32 cellular contexts compared by ENCODE assay signal in the genomic region with DNA sequence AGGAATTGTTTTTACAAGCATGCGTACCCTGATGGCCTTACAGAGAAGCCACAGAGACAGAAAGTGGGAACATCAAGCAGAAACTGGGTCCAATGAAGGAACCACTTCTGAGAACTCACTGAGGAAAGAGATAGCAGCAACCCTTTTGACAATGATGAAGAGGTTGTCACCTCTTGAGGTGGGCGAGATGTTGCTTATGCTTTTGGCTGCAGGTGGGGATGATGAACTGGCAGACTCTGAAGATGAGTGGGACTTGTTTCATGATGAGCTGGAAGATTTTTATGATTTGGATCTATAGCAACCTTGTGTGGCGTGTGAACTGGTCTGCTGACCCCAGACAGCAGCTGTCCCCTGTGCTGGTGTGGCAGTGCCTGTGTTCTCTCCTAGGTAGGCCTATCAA. TPM values are rescaled to one million over a fixed set of nuclear protein-coding genes. Genes with fewer than 3 reads are reported as not detected.
DNase-seq lines count a peak whose midpoint lies in the region; FAIRE-seq and TF ChIP-seq lines count a peak whose summit lies in the region.
"Had no signal": no experiment of that assay in that cellular context is flagged by ENCODE, and none has a peak within 500 bp of the region (broad histone marks: within the 10 kb centered on the region; RNA-seq: fewer than 3 reads in every experiment).

No MANE protein-coding gene starts in this region.

- H3K18ac ChIP-seq in H1 (ENCODE audit: extremely low read depth, low read length): no peak overlapping the region

- POLR2A ChIA-PET in H1 (lab: Charles Lee; ENCODE audit: partially characterized antibody): no interaction called here

- CTCF ChIA-PET in H1 (lab: Charles Lee; ENCODE audit: partially characterized antibody): no interaction called here

- H3K9me3 ChIP-seq in H1 (ENCODE audit: insufficient read depth in 2 of 2, low read depth in 1 of 2, low read length in 1 of 2): 0 out of 4 replicates have a peak, but pooled peaks cover 0 to 3% of the 10 kb centered on the region in 2 experiments
- H3K9me3 ChIP-seq: BE2C had no signal

- peaks cover 0 to 3% (median 0%) of the 10 kb centered on the region in 4 experiments; a peak in 2 of 8 replicates for H3K36me3 ChIP-seq in H1 (ENCODE audit: control insufficient read depth in 2 of 4, insufficient read depth in 4 of 4, low read length in 3 of 4)
- H3K36me3 ChIP-seq: BE2C had no signal

- no peak overlapping the region for H3K4me2 ChIP-seq in H1 (ENCODE audit: insufficient read depth in 1 of 2, low read depth in 2 of 2, low read length in 2 of 2)
- H3K4me2 ChIP-seq: A549; BLaER1; BLaER1 treated with 17β-estradiol and CSF1 and Interleukin-3, amounts not matched to agents 10 nM and 100 nM had no signal

- no peak for DNase-seq in H1 (ENCODE audit: low read depth in 1 of 2, low spot score in 2 of 2)
- peak; percentile 3 for DNase-seq in left kidney (ENCODE audit: low read depth, low spot score)
- DNase-seq in putamen (ENCODE audit: low spot score): peak; percentile 14
- no peak for DNase-seq in NCI-H1694 (lab: John Stamatoyannopoulos, UW)
- DNase-seq in cerebellar cortex (ENCODE audit: low spot score): no peak
- DNase-seq in germinal center (ENCODE audit: low spot score): no peak
- DNase-seq: 8988T; ACHN; AML-193; BE2C; C1 segment of cervical spinal cord; Caco-2; Calu3; CD4-positive, alpha-beta memory T cell; CD4-positive, alpha-beta T cell; CD4-positive, CD25-positive, alpha-beta regulatory T cell; CD8-positive, alpha-beta memory T cell; CD8-positive, alpha-beta T cell; COR-L47; DMS 273 treated with DMSO at 0.1 percent for 48 hours; DMS153; DMS53; DMS79; DND-41; EL had no signal

- H2AFZ ChIP-seq in H1 (ENCODE audit: low read length): no peak overlapping the region

- no peaks in the 10 kb centered on the region for H3K79me2 ChIP-seq in H1 (ENCODE audit: control insufficient read depth in 1 of 2, insufficient read depth in 2 of 2, low read length in 2 of 2)

- peak; percentile 55 for FAIRE-seq in H1 (lab: Jason Lieb, UNC)
- FAIRE-seq: A204.1, A549, D721Med had no signal

- H4K8ac ChIP-seq in H1 (ENCODE audit: extremely low read depth, insufficient read depth, low read length): no peak overlapping the region

- H3K4me1 ChIP-seq in H1 (replicated peaks in 1 of 4; ENCODE audit: control insufficient read depth in 3 of 4, insufficient read depth in 4 of 4, low read length in 3 of 4): no peaks in the 10 kb centered on the region
- H3K4me1 ChIP-seq: A549; BE2C; BLaER1; BLaER1 treated with 17β-estradiol and CSF1 and Interleukin-3, amounts not matched to agents 10 nM and 100 nM; Caco-2 had no signal

- no peak overlapping the region for H2BK15ac ChIP-seq in H1 (ENCODE audit: low read length)

- H4K91ac ChIP-seq in H1 (replicated peaks; ENCODE audit: insufficient read length, low read length): no peak overlapping the region

- no peak overlapping the region for H4K5ac ChIP-seq in H1 (ENCODE audit: insufficient read length, low read depth, low read length)

- H2BK5ac ChIP-seq in H1 (ENCODE audit: low read depth, low read length): no peak overlapping the region

- H4K20me1 ChIP-seq in H1 (replicated peaks in 1 of 2; ENCODE audit: control insufficient read depth in 1 of 2, insufficient read depth in 2 of 2, low read length in 2 of 2): no peaks in the 10 kb centered on the region
- H4K20me1 ChIP-seq: BLaER1; BLaER1 treated with 17β-estradiol and CSF1 and Interleukin-3, amounts not matched to agents 10 nM and 100 nM had no signal

- H2AK5ac ChIP-seq in H1 (ENCODE audit: low read depth, low read length): no peak overlapping the region

- TF ChIP-seq POLR2A in H1 (IDR thresholded peaks at IDR 0.05; ENCODE audit: control extremely low read depth in 1 of 2, low read depth in 2 of 2, low read length in 2 of 2): no peak

- no peak overlapping the region for H3K23ac ChIP-seq in H1 (ENCODE audit: insufficient read length)

- H3K27me3 ChIP-seq in H1 (replicated peaks in 1 of 4; ENCODE audit: control insufficient read depth in 3 of 4, extremely low read depth in 1 of 4, insufficient read depth in 3 of 4, low read length in 3 of 4): no peaks in the 10 kb centered on the region
- H3K27me3 ChIP-seq: BLaER1; BLaER1 treated with 17β-estradiol and CSF1 and Interleukin-3, amounts not matched to agents 10 nM and 100 nM had no signal

- no peak overlapping the region for H3K9ac ChIP-seq in H1 (replicated peaks in 1 of 4; ENCODE audit: extremely low read depth in 1 of 4, low read depth in 3 of 4, low read length in 3 of 4)
- H3K9ac ChIP-seq: BLaER1; BLaER1 treated with 17β-estradiol and CSF1 and Interleukin-3, amounts not matched to agents 10 nM and 100 nM had no signal

- H3K4me3 ChIP-seq in H1 (ENCODE audit: extremely low read depth in 1 of 4, insufficient read depth in 2 of 4, low read depth in 3 of 4, low read length in 4 of 4): no peak overlapping the region
- H3K4me3 ChIP-seq: A549; BLaER1; BLaER1 treated with 17β-estradiol and CSF1 and Interleukin-3, amounts not matched to agents 10 nM and 100 nM had no signal

- no peak overlapping the region for H2BK20ac ChIP-seq in H1 (ENCODE audit: low read length)

- no peak overlapping the region for H3K27ac ChIP-seq in H1 (ENCODE audit: low read depth, low read length)
- H3K27ac ChIP-seq: 22Rv1; A549; BLaER1; BLaER1 treated with 17β-estradiol and CSF1 and Interleukin-3, amounts not matched to agents 10 nM and 100 nM; C4-2B had no signal

- TF ChIP-seq EP300 in H1 (IDR thresholded peaks at IDR 0.05; ENCODE audit: borderline replicate concordance in 1 of 2, low read depth in 2 of 2, low read length in 2 of 2): no peak

- no peaks in the 10 kb centered on the region for H3K79me1 ChIP-seq in H1 (ENCODE audit: low read depth, low read length)

- no peak overlapping the region for H3K4ac ChIP-seq in H1 (replicated peaks; ENCODE audit: insufficient read length, low read depth, low read length)

- no peak for TF ChIP-seq CTCF in H1 (IDR thresholded peaks at IDR 0.05; ENCODE audit: control extremely low read depth in 1 of 3, insufficient read depth in 1 of 3, low read depth in 1 of 3, low read length in 3 of 3)

- no peaks in the 10 kb centered on the region for H3K23me2 ChIP-seq in H1 (ENCODE audit: low read depth, low read length)

- H2BK12ac ChIP-seq in H1 (ENCODE audit: low read depth, low read length): no peak overlapping the region

- H2BK120ac ChIP-seq in H1 (replicated peaks; ENCODE audit: low read depth, low read length): no peak overlapping the region

- 88% methylated on average over 3 of the region's 3 CpGs; no CpG with 5 or more reads in 1 of the 2 experiments for WGBS in H1 (ENCODE audit: extremely low coverage in 1 of 2, insufficient coverage in 1 of 2, insufficient read length in 1 of 2, insufficient replicate concordance in 2 of 2, low coverage in 1 of 2, low lambda C conversion rate in 2 of 2, missing lambda C conversion rate in 1 of 2), 2 experiments

- no peak overlapping the region for H3K14ac ChIP-seq in H1 (ENCODE audit: insufficient read length)

- TF ChIP-seq RAD21 in H1 (IDR thresholded peaks at IDR 0.05 in 1 of 2, conservative IDR thresholded peaks at IDR 0.05 in 1 of 2; ENCODE audit: low read depth in 2 of 2, low read length in 2 of 2): no peak

- no peak overlapping the region for H3K56ac ChIP-seq in H1 (replicated peaks; ENCODE audit: insufficient read length, low read depth, low read length)

TF ChIP-seq in H1, 55 proteins besides CTCF, POLR2A, EP300 and RAD21:
- TF ChIP-seq TCF12 (IDR thresholded peaks at IDR 0.05; ENCODE audit: low read depth, low read length) (no peak), ASH2L (IDR thresholded peaks at IDR 0.05; ENCODE audit: low read length) (no peak), SRF (IDR thresholded peaks at IDR 0.05; ENCODE audit: low read depth, low read length) (no peak)

RNA-seq across cellular contexts. Expression of a gene that starts 50.9 kb away (rescaled TPM):
- total RNA-seq in H1 (2021; fragmentation: NEBNext Ultra II Directional; extraction: Animal tissue kit (Norgen Biotek cat#: 25700)): 16.1 and 16.8 TPM in 2 replicates
- 3.3 and 5.3 TPM in 2 replicates for polyA plus RNA-seq in H1 (2011; rRNA removed)
- 5.9 TPM for polyA plus RNA-seq in H1 (2011; cell fraction: cytosol; rRNA removed)
- polyA plus RNA-seq in H1 (2011; cell fraction: nucleus; rRNA removed): 15.9 TPM
- 5.9 to 9.6 TPM (median 8.8 TPM) in 4 replicates for polyA plus RNA-seq in H1 (2012, experiment 1 of 2)
- 0.26 TPM for polyA plus RNA-seq in H1 (2012, experiment 2 of 2)
- polyA plus RNA-seq in H1 (2013, experiment 1 of 2): 6.4 TPM
- 6.3 TPM for polyA plus RNA-seq in H1 (2013, experiment 2 of 2)
- polyA minus RNA-seq in H1 (2011; rRNA and poly(A)+ RNA removed): 46.6 and 58.2 TPM in 2 replicates
- 8.5 TPM for polyA minus RNA-seq in H1 (2011; cell fraction: cytosol; rRNA and poly(A)+ RNA removed)
- polyA minus RNA-seq in H1 (2011; cell fraction: nucleus; rRNA and poly(A)+ RNA removed): 71.1 TPM

Comparison
In these comparisons a context has a peak if more than half of its experiments do, and no peak if none do; other contexts are left out.
1. DNase-seq: peak in left kidney (single experiment) and putamen (single experiment); none in H1 (0 of 2), NCI-H1694 (single experiment), cerebellar cortex (single experiment) and germinal center (single experiment).